8 cellular contexts compared by ENCODE assay signal in genomic region chr9:100098887-100099721, GRCh38. TPM values are rescaled to one million over a fixed set of nuclear protein-coding genes. Genes with fewer than 3 reads are reported as not detected.
DNase-seq lines count a peak whose midpoint lies in the region; ATAC-seq and TF ChIP-seq lines count a peak whose summit lies in the region.

ERP44 (minus strand) TSS chr9:100099000; CDS start chr9:100098840, 160 bp downstream.
INVS (plus strand) TSS chr9:100099243; CDS start chr9:100104522, 5,279 bp downstream.

- H3K27ac ChIP-seq in spleen = peak within 1 kb of the TSS; percentile 80 to 95 (median 92)

- DNase-seq in AG08396 (ENCODE audit: low spot score) (peak; percentile 93), NCI-H345 treated with DMSO at 0.1 percent for 48 hours (lab: John Stamatoyannopoulos, UW; ENCODE audit: unreplicated experiment) (peak; percentile 99), inferior parietal cortex (ENCODE audit: extremely low spot score) (peak; percentile 99), spleen (peak; percentile 99)
- DNase-seq in activated CD4-positive, CD25-positive, alpha-beta regulatory T cell (lab: John Stamatoyannopoulos, UW) = peak; percentile 89 to 93 (median 92)
- DNase-seq in central memory CD4-positive, alpha-beta T cell = peak; percentile 96

- TF ChIP-seq POLR2A in spleen (IDR thresholded peaks at IDR 0.05) = peak; percentile 4 to 69 (median 33)

- no peaks in the 10 kb centered on the region for H3K9me3 ChIP-seq in spleen

- peak within 1 kb of the TSS; percentile 83 to 98 (median 94) for H3K4me3 ChIP-seq in spleen

- 0 to 1% (median 1%) methylated on average over 32 to 54 of the region's 54 CpGs for WGBS in spleen, 5 donors

- no peaks in the 10 kb centered on the region for H3K27me3 ChIP-seq in spleen (replicated peaks in 1 of 7)

- intact Hi-C loops in spleen (cut with DNase I; ENCODE audit: low total_unique reads) = no loop called here

- peak in 3 of 11 experiments; percentile 13 to 19 (median 17) for TF ChIP-seq CTCF in spleen (IDR thresholded peaks at IDR 0.05 in 8 of 11, conservative IDR thresholded peaks at IDR 0.05 in 3 of 11)

- ATAC-seq in GM19023 (IDR thresholded peaks at IDR 0.05; ENCODE audit: unreplicated experiment) = peak; percentile 99
- peak; percentile 98 for ATAC-seq in HG03280 (IDR thresholded peaks at IDR 0.05; ENCODE audit: unreplicated experiment)

- peaks cover 0 to 26% (median under 1%) of the 10 kb centered on the region in 6 donors for H3K36me3 ChIP-seq in spleen

- peaks cover 26 to 56% (median 49%) of the 10 kb centered on the region in 6 donors for H3K4me1 ChIP-seq in spleen

RNA-seq across cellular contexts. Expression of gene ERP44, which starts in this region (rescaled TPM):
- 10 to 100 TPM; 16.5 to 21.4 (median 20.8) TPM for total RNA-seq in spleen
- polyA plus RNA-seq in spleen = 10 to 100 TPM in 2 of 3 donors, 1 to 10 TPM in 1; 9.5 to 13.9 (median 10.1) TPM

RNA-seq across cellular contexts. Expression of gene INVS, which starts in this region (rescaled TPM):
- 10 to 100 TPM; 18.2 to 49.5 (median 28.4) TPM for total RNA-seq in spleen
- polyA plus RNA-seq in spleen = 1 to 10 TPM; 3.0 to 4.2 (median 3.7) TPM

Comparison
In these comparisons a context has a peak if more than half of its experiments do, and no peak if none do; other contexts are left out.
1. Peak in every context shown above with its lines: DNase-seq, ATAC-seq, H3K4me3 ChIP-seq and H3K27ac ChIP-seq.